Comparison of ENCODE assay signal across 18 cellular contexts in the genomic region with DNA sequence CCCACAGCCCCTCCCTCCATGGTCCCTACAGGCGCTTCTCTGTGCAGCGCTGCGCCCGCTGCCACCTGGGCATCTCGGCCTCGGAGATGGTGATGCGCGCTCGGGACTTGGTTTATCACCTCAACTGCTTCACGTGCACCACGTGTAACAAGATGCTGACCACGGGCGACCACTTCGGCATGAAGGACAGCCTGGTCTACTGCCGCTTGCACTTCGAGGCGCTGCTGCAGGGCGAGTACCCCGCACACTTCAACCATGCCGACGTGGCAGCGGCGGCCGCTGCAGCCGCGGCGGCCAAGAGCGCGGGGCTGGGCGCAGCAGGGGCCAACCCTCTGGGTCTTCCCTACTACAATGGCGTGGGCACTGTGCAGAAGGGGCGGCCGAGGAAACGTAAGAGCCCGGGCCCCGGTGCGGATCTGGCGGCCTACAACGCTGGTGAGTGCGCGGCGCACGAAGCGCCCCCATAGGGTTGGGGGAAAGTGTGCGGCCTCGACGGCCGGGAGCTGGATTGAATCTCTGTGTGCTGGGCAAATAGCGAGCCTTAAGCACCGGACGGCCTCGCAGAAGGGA. TPM values are rescaled to one million over a fixed set of nuclear protein-coding genes. Genes with fewer than 3 reads are reported as not detected.
DNase-seq lines count a peak whose midpoint lies in the region; FAIRE-seq and TF ChIP-seq lines count a peak whose summit lies in the region.
"Had no signal": no experiment of that assay in that cellular context is flagged by ENCODE, and none has a peak within 500 bp of the region (broad histone marks: within the 10 kb centered on the region; RNA-seq: fewer than 3 reads in every experiment).

No MANE protein-coding gene starts in this region.

- H3K18ac ChIP-seq in H1 (ENCODE audit: extremely low read depth, low read length) = peak overlapping the region; percentile 32

- no peak overlapping the region for H2AK5ac ChIP-seq in H1 (ENCODE audit: low read depth, low read length)

- no peak overlapping the region; the same call in 1 of the 2 replicates for H4K8ac ChIP-seq in H1 (ENCODE audit: extremely low read depth, insufficient read depth, low read length)

- peak overlapping the region in 3 of 4 experiments; percentile 5 to 46 (median 10); a peak in 3 of 8 replicates for H3K4me3 ChIP-seq in H1 (ENCODE audit: extremely low read depth in 1 of 4, insufficient read depth in 2 of 4, low read depth in 3 of 4, low read length in 4 of 4)
- peak overlapping the region; percentile 53 for H3K4me3 ChIP-seq in neural cell (ENCODE audit: low read length)
- no peak overlapping the region for H3K4me3 ChIP-seq in WERI-Rb-1 (ENCODE audit: low read depth, low read length)
- H3K4me3 ChIP-seq in esophagus squamous epithelium = no peak overlapping the region
- H3K4me3 ChIP-seq: PC-9, prostate gland had no signal

- TF ChIP-seq EP300 in H1 (IDR thresholded peaks at IDR 0.05; ENCODE audit: borderline replicate concordance in 1 of 2, low read depth in 2 of 2, low read length in 2 of 2) (no peak), neural cell (conservative IDR thresholded peaks at IDR 0.05; ENCODE audit: poor library complexity, severe bottlenecking) (no peak)

- no peak overlapping the region for H3K4ac ChIP-seq in H1 (replicated peaks; ENCODE audit: insufficient read length, low read depth, low read length)

- H3K27me3 ChIP-seq in H1 (replicated peaks in 1 of 4; ENCODE audit: control insufficient read depth in 3 of 4, extremely low read depth in 1 of 4, insufficient read depth in 3 of 4, low read length in 3 of 4) (peaks cover 77 to 98% (median 89%) of the 10 kb centered on the region in 4 experiments), neural cell (ENCODE audit: insufficient read depth, low read depth, low read length) (peaks cover 80% of the 10 kb centered on the region), WERI-Rb-1 (ENCODE audit: insufficient read depth, low read depth, severe bottlenecking) (no peaks in the 10 kb centered on the region), esophagus squamous epithelium (peaks cover 75 to 100% (median 82%) of the 10 kb centered on the region in 4 donors)

- peaks cover 2% of the 10 kb centered on the region for H3K36me3 Mint-ChIP-seq in IgD-negative memory B cell
- H3K36me3 Mint-ChIP-seq: CD4-positive, CD25-positive, alpha-beta regulatory T cell had no signal

- peaks cover 6 to 52% (median 27%) of the 10 kb centered on the region in 4 experiments; a peak in 6 of 7 replicates for H3K4me1 ChIP-seq in H1 (replicated peaks in 1 of 4; ENCODE audit: control insufficient read depth in 3 of 4, insufficient read depth in 4 of 4, low read length in 3 of 4)
- peaks cover 40 to 79% (median 41%) of the 10 kb centered on the region in 3 donors for H3K4me1 ChIP-seq in esophagus squamous epithelium

- H3K9me2 ChIP-seq in neural cell (ENCODE audit: insufficient read depth, low read length) = no peaks in the 10 kb centered on the region

- peaks cover 0 to 15% (median 0%) of the 10 kb centered on the region in 3 donors for H3K9me3 Mint-ChIP-seq in IgD-negative memory B cell

- no peak overlapping the region; the same call in 1 of the 2 replicates for H2BK15ac ChIP-seq in H1 (ENCODE audit: low read length)

- H3K23me2 ChIP-seq in H1 (ENCODE audit: low read depth, low read length) = peaks cover 9% of the 10 kb centered on the region; the same call in 1 of the 2 replicates

- H3K56ac ChIP-seq in H1 (replicated peaks; ENCODE audit: insufficient read length, low read depth, low read length) = no peak overlapping the region

- no peak overlapping the region for H3K23ac ChIP-seq in H1 (ENCODE audit: insufficient read length)

- peaks cover 12 to 26% (median 14%) of the 10 kb centered on the region in 3 donors for H3K4me1 Mint-ChIP-seq in IgD-negative memory B cell

- no peak for TF ChIP-seq CTCF in H1 (IDR thresholded peaks at IDR 0.05; ENCODE audit: control extremely low read depth in 1 of 3, insufficient read depth in 1 of 3, low read depth in 1 of 3, low read length in 3 of 3)
- no peak for TF ChIP-seq CTCF in neural cell (IDR thresholded peaks at IDR 0.05; ENCODE audit: poor library complexity, severe bottlenecking)
- TF ChIP-seq CTCF in WERI-Rb-1 (IDR thresholded peaks at IDR 0.05; ENCODE audit: low read depth, low read length) = no peak
- TF ChIP-seq CTCF in esophagus squamous epithelium (IDR thresholded peaks at IDR 0.05) = no peak

- TF ChIP-seq RAD21 in H1 (IDR thresholded peaks at IDR 0.05 in 1 of 2, conservative IDR thresholded peaks at IDR 0.05 in 1 of 2; ENCODE audit: low read depth in 2 of 2, low read length in 2 of 2) (no peak), neural cell (conservative IDR thresholded peaks at IDR 0.05) (no peak)

- no peak overlapping the region for H4K91ac ChIP-seq in H1 (replicated peaks; ENCODE audit: insufficient read length, low read length)

- H3K27me3 Mint-ChIP-seq in IgD-negative memory B cell = peaks cover 49% of the 10 kb centered on the region

- H3K9me3 ChIP-seq in H1 (ENCODE audit: insufficient read depth in 2 of 2, low read depth in 1 of 2, low read length in 1 of 2) (no peaks in the 10 kb centered on the region), neural cell (ENCODE audit: low read length) (no peaks in the 10 kb centered on the region), WERI-Rb-1 (ENCODE audit: severe bottlenecking) (peaks cover 2% of the 10 kb centered on the region), esophagus squamous epithelium (no peaks in the 10 kb centered on the region)
- H3K9me3 ChIP-seq: prostate gland had no signal

- H2BK20ac ChIP-seq in H1 (ENCODE audit: low read length) = 0 out of 2 replicates have a peak overlapping the region, but pooled peaks have one; percentile 34

- WGBS in H1 (ENCODE audit: extremely low coverage in 1 of 2, insufficient coverage in 1 of 2, insufficient read length in 1 of 2, insufficient replicate concordance in 2 of 2, low coverage in 1 of 2, low lambda C conversion rate in 2 of 2, missing lambda C conversion rate in 1 of 2), 2 experiments = 2% methylated on average over 51 of the region's 52 CpGs; no CpG with 5 or more reads in 1 of the 2 experiments
- WGBS in esophagus squamous epithelium, 2 donors = 8% methylated on average over 15 of the region's 52 CpGs; no CpG with 5 or more reads in 1 of the 2 donors

- H3K79me2 ChIP-seq in H1 (ENCODE audit: control insufficient read depth in 1 of 2, insufficient read depth in 2 of 2, low read length in 2 of 2) (no peaks in the 10 kb centered on the region), neural cell (replicated peaks; ENCODE audit: insufficient read depth, low read length) (peaks cover 92% of the 10 kb centered on the region)

- intact Hi-C loops in esophagus squamous epithelium (cut with DNase I) = no loop called here

- H3K4me2 ChIP-seq in H1 (ENCODE audit: insufficient read depth in 1 of 2, low read depth in 2 of 2, low read length in 2 of 2) (peak overlapping the region; percentile 15 to 68), neural cell (ENCODE audit: low read length) (no peak overlapping the region)
- H3K4me2 ChIP-seq: PC-9 had no signal

- H2BK5ac ChIP-seq in H1 (ENCODE audit: low read depth, low read length) = no peak overlapping the region

- POLR2A ChIA-PET in H1 (lab: Charles Lee; ENCODE audit: partially characterized antibody) = interaction anchor here (1.0 kb wide), 1 partner anchor 18 kb away, joined by 3 read pairs; no protein-coding TSS in a partner anchor

- DNase-seq in DMS53 (lab: John Stamatoyannopoulos, UW) (peak; percentile 26), DMS53 treated with DMSO at 0.1 percent for 48 hours (lab: John Stamatoyannopoulos, UW; ENCODE audit: unreplicated experiment) (no peak), H1 (ENCODE audit: low read depth in 1 of 2, low spot score in 2 of 2) (peak in 1 of 2 experiments; percentile 73), globus pallidus (ENCODE audit: low spot score) (no peak), WERI-Rb-1 (no peak), esophagus squamous epithelium (lab: John Stamatoyannopoulos, UW) (no peak)
- DNase-seq: CD4-positive, CD25-positive, alpha-beta regulatory T cell; HFFc6; islet precursor cell; NCI-H187 treated with DMSO at 0.1 percent for 48 hours; NCI-H524 treated with DMSO at 0.1 percent for 48 hours; PC-9; stimulated activated CD4-positive, alpha-beta T cell treated with anti-CD3 and anti-CD28 coated beads, Interleukin-15, amount 100 ng/mL, for 24 hours had no signal

- H3K36me3 ChIP-seq in H1 (ENCODE audit: control insufficient read depth in 2 of 4, insufficient read depth in 4 of 4, low read length in 3 of 4) = peaks cover 0 to 9% (median 0%) of the 10 kb centered on the region in 4 experiments; a peak in 1 of 8 replicates
- H3K36me3 ChIP-seq in neural cell (ENCODE audit: insufficient read depth, low read length) = no peaks in the 10 kb centered on the region
- no peaks in the 10 kb centered on the region for H3K36me3 ChIP-seq in WERI-Rb-1
- no peaks in the 10 kb centered on the region for H3K36me3 ChIP-seq in esophagus squamous epithelium
- H3K36me3 ChIP-seq: prostate gland had no signal

- no peak overlapping the region for H3K27ac ChIP-seq in H1 (ENCODE audit: low read depth, low read length)
- no peak overlapping the region for H3K27ac ChIP-seq in neural cell (ENCODE audit: low read length)
- no peak overlapping the region for H3K27ac ChIP-seq in WERI-Rb-1
- H3K27ac ChIP-seq in esophagus squamous epithelium = no peak overlapping the region
- H3K27ac ChIP-seq: 22Rv1, epithelial cell of prostate, PC-9, prostate gland had no signal

- H3K79me1 ChIP-seq in H1 (ENCODE audit: low read depth, low read length) = no peaks in the 10 kb centered on the region

- FAIRE-seq in H1 (lab: Jason Lieb, UNC) = no peak

- H3K9ac ChIP-seq in H1 (replicated peaks in 1 of 4; ENCODE audit: extremely low read depth in 1 of 4, low read depth in 3 of 4, low read length in 3 of 4) (no peak overlapping the region), neural cell (ENCODE audit: low read length) (no peak overlapping the region)

- no peak overlapping the region for H2AFZ ChIP-seq in H1 (ENCODE audit: low read length)
- no peak overlapping the region for H2AFZ ChIP-seq in neural cell (ENCODE audit: low read depth, low read length)
- H2AFZ ChIP-seq: PC-9 had no signal

- TF ChIP-seq POLR2A in H1 (IDR thresholded peaks at IDR 0.05; ENCODE audit: control extremely low read depth in 1 of 2, low read depth in 2 of 2, low read length in 2 of 2) (no peak), esophagus squamous epithelium (IDR thresholded peaks at IDR 0.05) (no peak)

- H4K20me1 ChIP-seq in H1 (replicated peaks in 1 of 2; ENCODE audit: control insufficient read depth in 1 of 2, insufficient read depth in 2 of 2, low read length in 2 of 2) (peaks cover 11 to 22% of the 10 kb centered on the region in 2 experiments), neural cell (ENCODE audit: insufficient read depth) (no peaks in the 10 kb centered on the region)

- H2BK120ac ChIP-seq in H1 (replicated peaks; ENCODE audit: low read depth, low read length) = no peak overlapping the region

- peaks cover 4% of the 10 kb centered on the region for H3F3A ChIP-seq in neural cell (ENCODE audit: insufficient read depth, low read length, poor library complexity, severe bottlenecking)

- no peak overlapping the region for H4K5ac ChIP-seq in H1 (ENCODE audit: insufficient read length, low read depth, low read length)

- H3K4me3 Mint-ChIP-seq in IgD-negative memory B cell = peak overlapping the region in 2 of 4 donors; percentile 45 to 89
- H3K4me3 Mint-ChIP-seq: HFFc6 had no signal

- H3K14ac ChIP-seq in H1 (ENCODE audit: insufficient read length) = no peak overlapping the region

- H2BK12ac ChIP-seq in H1 (ENCODE audit: low read depth, low read length) = no peak overlapping the region

- peak overlapping the region; percentile 86 to 97 (median 88) for H3K27ac Mint-ChIP-seq in IgD-negative memory B cell
- H3K27ac Mint-ChIP-seq: CD4-positive, CD25-positive, alpha-beta regulatory T cell; HFFc6 had no signal

- CTCF ChIA-PET in H1 (lab: Charles Lee; ENCODE audit: partially characterized antibody) = interaction anchor here (1.4 kb wide), 1 partner anchor 26 kb away, joined by 5 read pairs; no protein-coding TSS in a partner anchor

RNA-seq across cellular contexts. Expression of gene LHX2, which starts 3.6 kb away (rescaled TPM):
- polyA plus RNA-seq in IgD-negative memory B cell (not detected), H1 (2011; rRNA removed) (0.72 and 0.86 TPM in 2 replicates), neural cell (2.6 and 3.6 TPM in 2 replicates)
- total RNA-seq in H1 (2021; fragmentation: NEBNext Ultra II Directional; extraction: Animal tissue kit (Norgen Biotek cat#: 25700)) = 0.11 and 0.17 TPM in 2 replicates
- polyA plus RNA-seq in H1 (2011; cell fraction: cytosol; rRNA removed) = 0.66 TPM
- polyA plus RNA-seq in H1 (2011; cell fraction: nucleus; rRNA removed) = 0.20 TPM
- polyA plus RNA-seq in H1 (2012, experiment 1 of 2) = 0.31 to 0.59 TPM (median 0.37 TPM) in 3 of 4 replicates, not detected in the other
- polyA plus RNA-seq in H1 (2012, experiment 2 of 2) = 0.66 TPM
- 0.34 TPM for polyA plus RNA-seq in H1 (2013, experiment 1 of 2)
- 0.20 TPM for polyA plus RNA-seq in H1 (2013, experiment 2 of 2)
- 0.49 TPM in 1 of 2 replicates, not detected in the other for polyA minus RNA-seq in H1 (2011; rRNA and poly(A)+ RNA removed)
- polyA minus RNA-seq in H1 (2011; cell fraction: cytosol; rRNA and poly(A)+ RNA removed) = not detected
- 0.50 TPM for polyA minus RNA-seq in H1 (2011; cell fraction: nucleus; rRNA and poly(A)+ RNA removed)
- polyA minus RNA-seq in neural cell = 7.2 and 9.0 TPM in 2 replicates
- under 1 TPM in 1 of 4 donors, not detected in 3; 0.22 TPM for total RNA-seq in esophagus squamous epithelium
- total RNA-seq: CD4-positive, CD25-positive, alpha-beta regulatory T cell; HFFc6 had no signal
- polyA plus RNA-seq: CD4-positive, CD25-positive, alpha-beta regulatory T cell had no signal

Comparison
In these comparisons a context has a peak if more than half of its experiments do, and no peak if none do; other contexts are left out.
1. H3K4me3 ChIP-seq: peak in H1 (3 of 4) and neural cell (single experiment); none in WERI-Rb-1 (single experiment) and esophagus squamous epithelium (0 of 4).